ENCODE assay signal across 16 cellular contexts in genomic region chr2:25598911-25599310, GRCh38.
"Had no signal": no experiment of that assay in that cellular context is flagged by ENCODE, and none has a peak within 500 bp of the region (broad histone marks: within the 10 kb centered on the region; RNA-seq: fewer than 3 reads in every experiment).

No MANE protein-coding gene starts in this region.

- H3K4me3 ChIP-seq: heart right ventricle, lung, mucosa of descending colon, skin epidermis, thoracic aorta had no signal

- H3K9me3 ChIP-seq: heart right ventricle, mucosa of descending colon, thoracic aorta had no signal

- H3K27me3 ChIP-seq: heart right ventricle had no signal

- H3K4me1 ChIP-seq: parathyroid adenoma had no signal

- H3K36me3 ChIP-seq: heart right ventricle, thoracic aorta had no signal

- DNase-seq: activated naive CD4-positive, alpha-beta T cell treated with anti-CD3 and anti-CD28 coated beads, Interleukin-2, amount 10 ng/mL, durations not matched to agents 7 days and 5 days; activated T-cell treated with anti-CD3 and anti-CD28 coated beads for 4 hours; cortex of kidney; effector memory CD4-positive, alpha-beta T cell; foreskin melanocyte; heart right ventricle; mucosa of descending colon; naive thymus-derived CD4-positive, alpha-beta T cell; right cardiac atrium; stimulated activated CD4-positive, alpha-beta T cell treated with anti-CD3 and anti-CD28 coated beads, Interleukin-15, amount 100 ng/mL, for 24 hours; stimulated activated CD4-positive, alpha-beta T cell treated with anti-CD3 and anti-CD28 coated beads, Interleukin-4, amount 100 ng/mL, for 24 hours; stimulated activated naive CD4-positive, alpha-beta T cell treated with Interleukin-2 at 50 U/mL for 16 hours had no signal

- H3K27ac ChIP-seq: parathyroid adenoma, skin epidermis, thoracic aorta had no signal
